In genomic region chr3:134485075-134485536, GRCh38 we compare ENCODE assay signal across 8 cellular contexts. TPM values are rescaled to one million over a fixed set of nuclear protein-coding genes. Genes with fewer than 3 reads are reported as not detected.
A peak's percentile ranks its signal among the peaks of the same experiment; 100 is the strongest.
DNase-seq lines count a peak whose midpoint lies in the region; ATAC-seq and TF ChIP-seq lines count a peak whose summit lies in the region.

No MANE protein-coding gene starts in this region.

- peak overlapping the region; percentile 96 to 99 (median 99) for H3K4me3 Mint-ChIP-seq in nephron

- H3K36me3 ChIP-seq in BLaER1 treated with 17β-estradiol and CSF1 and Interleukin-3, amounts not matched to agents 10 nM and 100 nM: peaks cover 25 to 34% (median 29%) of the 10 kb centered on the region in 11 experiments
- H3K36me3 ChIP-seq in SJSA1: peaks cover 39% of the 10 kb centered on the region

- H3K27ac Mint-ChIP-seq in nephron: peak overlapping the region; percentile 99 to 100 (median 99)

- peaks cover 0 to 24% (median 0%) of the 10 kb centered on the region in 11 experiments; a peak in 4 of 22 replicates for H4K20me1 ChIP-seq in BLaER1 treated with 17β-estradiol and CSF1 and Interleukin-3, amounts not matched to agents 10 nM and 100 nM

- H3K27ac ChIP-seq in BLaER1 treated with 17β-estradiol and CSF1 and Interleukin-3, amounts not matched to agents 10 nM and 100 nM: peak overlapping the region; percentile 91 to 100 (median 96)
- H3K27ac ChIP-seq in SJSA1: peak overlapping the region; percentile 87

- H3K4me3 ChIP-seq in BLaER1 treated with 17β-estradiol and CSF1 and Interleukin-3, amounts not matched to agents 10 nM and 100 nM: peak overlapping the region; percentile 74 to 89 (median 82)
- H3K4me3 ChIP-seq in SJSA1: peak overlapping the region; percentile 69

- H3K4me1 ChIP-seq in BLaER1 treated with 17β-estradiol and CSF1 and Interleukin-3, amounts not matched to agents 10 nM and 100 nM: peaks cover 37 to 54% (median 47%) of the 10 kb centered on the region in 10 experiments
- peaks cover 45% of the 10 kb centered on the region for H3K4me1 ChIP-seq in SJSA1 (replicated peaks)

- peak overlapping the region; percentile 89 to 98 (median 96) for H3K9ac ChIP-seq in BLaER1 treated with 17β-estradiol and CSF1 and Interleukin-3, amounts not matched to agents 10 nM and 100 nM

- no peak for TF ChIP-seq POLR2A in erythroblast (IDR thresholded peaks at IDR 0.05; ENCODE audit: low read length)

- peaks cover 44% of the 10 kb centered on the region for H3K4me1 Mint-ChIP-seq in nephron

- H3K9me3 Mint-ChIP-seq in nephron: no peaks in the 10 kb centered on the region

- peaks cover 31% of the 10 kb centered on the region for H3K36me3 Mint-ChIP-seq in nephron (ENCODE audit: low read depth)

- ATAC-seq in GM18520 (IDR thresholded peaks at IDR 0.05; ENCODE audit: unreplicated experiment) (peak; percentile 1), HG03135 (IDR thresholded peaks at IDR 0.05; ENCODE audit: unreplicated experiment) (peak; percentile 2)

- peak overlapping the region; percentile 84 to 98 (median 95) for H3K4me2 ChIP-seq in BLaER1 treated with 17β-estradiol and CSF1 and Interleukin-3, amounts not matched to agents 10 nM and 100 nM

- H3K27me3 ChIP-seq in BLaER1 treated with 17β-estradiol and CSF1 and Interleukin-3, amounts not matched to agents 10 nM and 100 nM: no peaks in the 10 kb centered on the region
- no peaks in the 10 kb centered on the region for H3K27me3 ChIP-seq in SJSA1 (replicated peaks)

- H3K27me3 Mint-ChIP-seq in nephron (ENCODE audit: low read depth): no peaks in the 10 kb centered on the region

- no peaks in the 10 kb centered on the region for H3K9me3 ChIP-seq in BLaER1 treated with 17β-estradiol and CSF1 and Interleukin-3, amounts not matched to agents 10 nM and 100 nM (replicated peaks in 1 of 11)
- no peaks in the 10 kb centered on the region for H3K9me3 ChIP-seq in SJSA1 (replicated peaks)

- TF ChIP-seq CTCF in nephron (IDR thresholded peaks at IDR 0.05; ENCODE audit: unreplicated experiment in 3 of 3): no peak

- DNase-seq in SJSA1 (ENCODE audit: low read depth in 1 of 2, low spot score in 2 of 2) (no peak), erythroblast (lab: John Stamatoyannopoulos, UW) (peak; percentile 64 to 75), superior temporal gyrus (ENCODE audit: extremely low spot score) (no peak), NCI-H1436 treated with DMSO at 0.1 percent for 48 hours (lab: John Stamatoyannopoulos, UW) (no peak)

RNA-seq across cellular contexts. Expression of gene ANAPC13, which starts 0.7 kb away (rescaled TPM):
- total RNA-seq in SJSA1 (2014; rRNA removed; shearing (Covaris generic)): 81.9 and 109 TPM in 2 replicates

RNA-seq across cellular contexts. Expression of gene CEP63, which starts 0.8 kb away (rescaled TPM):
- 14.8 and 18.8 TPM in 2 replicates for total RNA-seq in SJSA1 (2014; rRNA removed; shearing (Covaris generic))

Comparison
In these comparisons a context has a peak if more than half of its experiments do, and no peak if none do; other contexts are left out.
1. DNase-seq: peak in erythroblast (2 of 2); none in SJSA1 (0 of 2), superior temporal gyrus (single experiment) and NCI-H1436 treated with DMSO at 0.1 percent for 48 hours (single experiment).